ENCODE assay signal across 24 cellular contexts in the genomic region with DNA sequence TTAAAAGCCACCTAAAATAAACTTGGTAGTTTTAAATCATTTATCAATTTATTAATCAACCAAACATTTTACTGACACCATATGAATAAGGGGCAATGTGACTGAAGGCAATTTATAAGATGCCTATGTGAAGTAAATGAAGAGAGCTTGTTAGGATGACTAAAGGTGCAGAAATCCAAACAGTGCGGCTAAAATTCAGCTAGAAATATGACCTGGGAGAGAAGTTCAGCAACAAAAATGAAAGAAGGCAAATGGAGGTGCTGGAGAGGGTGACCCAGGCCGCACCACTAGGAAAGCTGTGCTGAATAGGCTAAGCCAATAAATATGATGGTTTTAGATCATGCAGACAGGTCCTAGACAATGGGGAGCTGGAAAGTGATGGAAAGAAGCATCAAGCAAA.
A peak's percentile ranks its signal among the peaks of the same experiment; 100 is the strongest.
DNase-seq lines count a peak whose midpoint lies in the region; ATAC-seq, FAIRE-seq and TF ChIP-seq lines count a peak whose summit lies in the region.
"Had no signal": no experiment of that assay in that cellular context is flagged by ENCODE, and none has a peak within 500 bp of the region (broad histone marks: within the 10 kb centered on the region; RNA-seq: fewer than 3 reads in every experiment).

No MANE protein-coding gene starts in this region.

- H3K9me3 ChIP-seq in A549 = no peaks in the 10 kb centered on the region
- H3K9me3 ChIP-seq: BE2C; BLaER1 treated with 17β-estradiol and CSF1 and Interleukin-3, amounts not matched to agents 10 nM and 100 nM had no signal

- TF ChIP-seq EP300 in A549 (IDR thresholded peaks at IDR 0.05) = no peak

- H3K4me1 ChIP-seq in A549 = no peaks in the 10 kb centered on the region
- H3K4me1 ChIP-seq: BLaER1 treated with 17β-estradiol and CSF1 and Interleukin-3, amounts not matched to agents 10 nM and 100 nM had no signal

- POLR2A ChIA-PET in A549 (lab: Yijun Ruan, JAX) = no interaction called here

- CTCF ChIA-PET in A549 (lab: Yijun Ruan, JAX) = no interaction called here

- peak; percentile 51 for FAIRE-seq in A549 (lab: Jason Lieb, UNC)
- FAIRE-seq: A204.1, D721Med, GM12891, GM18507, GM19239 had no signal

- H3K4me2 ChIP-seq in A549 = no peak overlapping the region
- H3K4me2 ChIP-seq: BLaER1 treated with 17β-estradiol and CSF1 and Interleukin-3, amounts not matched to agents 10 nM and 100 nM; GM23338 had no signal

- DNase-seq in A549 (ENCODE audit: low read depth in 1 of 2, low spot score in 1 of 2) (no peak), M059J (ENCODE audit: low read depth) (peak; percentile 58), fibroblast of villous mesenchyme (ENCODE audit: low read depth) (peak; percentile 40)
- DNase-seq: ACHN; AML-193; BE2C; CD4-positive, alpha-beta T cell; CD8-positive, alpha-beta memory T cell; DMS 273 treated with DMSO at 0.1 percent for 48 hours; DMS79 treated with DMSO at 0.1 percent for 48 hours; GF-D8; H9; HFFc6 had no signal

- H3K27ac ChIP-seq in A549 = no peak overlapping the region
- H3K27ac ChIP-seq: 22Rv1; BLaER1 treated with 17β-estradiol and CSF1 and Interleukin-3, amounts not matched to agents 10 nM and 100 nM had no signal

- no peak for TF ChIP-seq POLR2A in A549 (IDR thresholded peaks at IDR 0.05; ENCODE audit: low read length)

- TF ChIP-seq RAD21 in A549 (conservative IDR thresholded peaks at IDR 0.05 in 1 of 2, IDR thresholded peaks at IDR 0.05 in 1 of 2) = no peak

- H3K4me3 ChIP-seq in A549 = no peak overlapping the region
- no peak overlapping the region for H3K4me3 ChIP-seq in fibroblast of villous mesenchyme (ENCODE audit: low read depth, low read length)
- H3K4me3 ChIP-seq: BLaER1 treated with 17β-estradiol and CSF1 and Interleukin-3, amounts not matched to agents 10 nM and 100 nM; GM23338 had no signal

- ATAC-seq in A549 (no peak), HG02885 (IDR thresholded peaks at IDR 0.05; ENCODE audit: poor library complexity, unreplicated experiment) (no peak), GM18909 (IDR thresholded peaks at IDR 0.05; ENCODE audit: poor library complexity, unreplicated experiment) (no peak), GM19463 (IDR thresholded peaks at IDR 0.05; ENCODE audit: unreplicated experiment) (no peak)
- ATAC-seq: GM23338 had no signal

- no peak for TF ChIP-seq CTCF in A549 (IDR thresholded peaks at IDR 0.05)
- TF ChIP-seq CTCF in fibroblast of villous mesenchyme (IDR thresholded peaks at IDR 0.05; ENCODE audit: insufficient read depth, low read depth, low read length) = no peak

- 43% methylated on average over 2 of the region's 2 CpGs for WGBS in A549 (ENCODE audit: missing lambda C conversion rate)

TF ChIP-seq in A549, 52 proteins besides CTCF, POLR2A, EP300 and RAD21:
- TF ChIP-seq, protein P1, sequence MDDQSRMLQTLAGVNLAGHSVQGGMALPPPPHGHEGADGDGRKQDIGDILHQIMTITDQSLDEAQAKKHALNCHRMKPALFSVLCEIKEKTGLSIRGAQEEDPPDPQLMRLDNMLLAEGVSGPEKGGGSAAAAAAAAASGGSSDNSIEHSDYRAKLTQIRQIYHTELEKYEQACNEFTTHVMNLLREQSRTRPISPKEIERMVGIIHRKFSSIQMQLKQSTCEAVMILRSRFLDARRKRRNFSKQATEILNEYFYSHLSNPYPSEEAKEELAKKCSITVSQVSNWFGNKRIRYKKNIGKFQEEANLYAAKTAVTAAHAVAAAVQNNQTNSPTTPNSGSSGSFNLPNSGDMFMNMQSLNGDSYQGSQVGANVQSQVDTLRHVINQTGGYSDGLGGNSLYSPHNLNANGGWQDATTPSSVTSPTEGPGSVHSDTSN (IDR thresholded peaks at IDR 0.05) = no peak
- TF ChIP-seq HDAC2 (IDR thresholded peaks at IDR 0.05) (no peak), HOXB5 (CRISPR knock-in tag; IDR thresholded peaks at IDR 0.05) (no peak), MYC (IDR thresholded peaks at IDR 0.05; ENCODE audit: borderline replicate concordance, low read length) (no peak), PHF8 (IDR thresholded peaks at IDR 0.05; ENCODE audit: borderline replicate concordance, low read depth) (no peak)
- TF ChIP-seq, protein P2, sequence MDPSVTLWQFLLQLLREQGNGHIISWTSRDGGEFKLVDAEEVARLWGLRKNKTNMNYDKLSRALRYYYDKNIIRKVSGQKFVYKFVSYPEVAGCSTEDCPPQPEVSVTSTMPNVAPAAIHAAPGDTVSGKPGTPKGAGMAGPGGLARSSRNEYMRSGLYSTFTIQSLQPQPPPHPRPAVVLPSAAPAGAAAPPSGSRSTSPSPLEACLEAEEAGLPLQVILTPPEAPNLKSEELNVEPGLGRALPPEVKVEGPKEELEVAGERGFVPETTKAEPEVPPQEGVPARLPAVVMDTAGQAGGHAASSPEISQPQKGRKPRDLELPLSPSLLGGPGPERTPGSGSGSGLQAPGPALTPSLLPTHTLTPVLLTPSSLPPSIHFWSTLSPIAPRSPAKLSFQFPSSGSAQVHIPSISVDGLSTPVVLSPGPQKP (IDR thresholded peaks at IDR 0.05; ENCODE audit: low read depth, low read length) = no peak
TF ChIP-seq in A549: peak in this region for 0.

Comparison
In these comparisons a context has a peak if more than half of its experiments do, and no peak if none do; other contexts are left out.
1. DNase-seq: peak in M059J (single experiment) and fibroblast of villous mesenchyme (single experiment); none in A549 (0 of 2).